ENCODE assay signal across 13 cellular contexts in genomic region chr7:21757537-21758282, GRCh38.
DNase-seq lines count a peak whose midpoint lies in the region; ATAC-seq and TF ChIP-seq lines count a peak whose summit lies in the region.
"Had no signal": no experiment of that assay in that cellular context is flagged by ENCODE, and none has a peak within 500 bp of the region (broad histone marks: within the 10 kb centered on the region; RNA-seq: fewer than 3 reads in every experiment).

No MANE protein-coding gene starts in this region.

- no peak overlapping the region for H2BK12ac ChIP-seq in H9 (ENCODE audit: insufficient read length, low read depth, low read length)

- no peak overlapping the region for H3K14ac ChIP-seq in H9 (ENCODE audit: insufficient read depth, low read length)

- H3K18ac ChIP-seq in H9 (ENCODE audit: insufficient read length, low read depth, low read length): no peak overlapping the region

- no peak overlapping the region for H3K27ac ChIP-seq in H9 (ENCODE audit: insufficient read length, low read depth, low read length)
- no peak overlapping the region for H3K27ac ChIP-seq in lower lobe of right lung
- peak overlapping the region in 1 of 3 donors; percentile 60 for H3K27ac ChIP-seq in thyroid gland

- no peaks in the 10 kb centered on the region for H3K79me1 ChIP-seq in H9 (ENCODE audit: insufficient read depth, low read depth, low read length, poor library complexity, severe bottlenecking)

- no peak overlapping the region for H2BK5ac ChIP-seq in H9 (ENCODE audit: insufficient read length, low read length)

- no peaks in the 10 kb centered on the region for H4K20me1 ChIP-seq in H9 (ENCODE audit: control insufficient read depth, insufficient read depth, insufficient read length)

- no peak overlapping the region for H3K4ac ChIP-seq in H9 (ENCODE audit: low read depth, low read length)

- H3K27me3 Mint-ChIP-seq in Caco-2 (ENCODE audit: insufficient read depth, unreplicated experiment) (no peaks in the 10 kb centered on the region), H9 (ENCODE audit: low read depth) (no peaks in the 10 kb centered on the region)

- TF ChIP-seq CTCF in Caco-2 (IDR thresholded peaks at IDR 0.05; ENCODE audit: insufficient read depth in 1 of 2, low read depth in 1 of 2, low read length in 1 of 2, severe bottlenecking in 1 of 2, unreplicated experiment in 1 of 2): no peak
- no peak for TF ChIP-seq CTCF in H9 (conservative IDR thresholded peaks at IDR 0.05)
- TF ChIP-seq CTCF in lower lobe of right lung (IDR thresholded peaks at IDR 0.05): no peak
- no peak for TF ChIP-seq CTCF in thyroid gland (IDR thresholded peaks at IDR 0.05)

- H2AFZ ChIP-seq in H9 (ENCODE audit: low read length): no peak overlapping the region

- CTCF ChIA-PET in Caco-2 (lab: Charles Lee): no interaction called here

- no peaks in the 10 kb centered on the region for H3K36me3 Mint-ChIP-seq in Caco-2 (ENCODE audit: insufficient read depth, unreplicated experiment)
- H3K36me3 Mint-ChIP-seq in H9 (ENCODE audit: insufficient read depth in 1 of 3, low read depth in 3 of 3): no peaks in the 10 kb centered on the region
- no peaks in the 10 kb centered on the region for H3K36me3 Mint-ChIP-seq in stimulated activated effector memory CD8-positive, alpha-beta T cell treated with anti-CD3 and anti-CD28 coated beads, Interleukin-12 subunit alpha, Interleukin-12 subunit beta, amount 100 ng/mL, for 72 hours

- H3K79me2 ChIP-seq in H9 (ENCODE audit: insufficient read depth, low read length): no peaks in the 10 kb centered on the region

- peaks cover 21% of the 10 kb centered on the region for H3K4me1 ChIP-seq in Caco-2
- peaks cover 6% of the 10 kb centered on the region; the same call in 1 of the 2 replicates for H3K4me1 ChIP-seq in H9 (ENCODE audit: insufficient read depth, low read length)
- H3K4me1 ChIP-seq in lower lobe of right lung: no peaks in the 10 kb centered on the region
- peaks cover 0 to 13% of the 10 kb centered on the region in 2 donors for H3K4me1 ChIP-seq in thyroid gland

- DNase-seq in Caco-2 (peak in 1 of 2 experiments; percentile 17), H9 (no peak), lower lobe of right lung (no peak), thyroid gland (peak; percentile 30 to 53)
- DNase-seq in effector CD8-positive, alpha-beta T cell (lab: John Stamatoyannopoulos, UW): no peak
- no peak for DNase-seq in stimulated activated effector memory CD8-positive, alpha-beta T cell treated with anti-CD3 and anti-CD28 coated beads, Interleukin-12 subunit alpha, Interleukin-12 subunit beta, amount 100 ng/mL, for 72 hours (ENCODE audit: low spot score in 2 of 2)
- DNase-seq: C1 segment of cervical spinal cord; CD4-positive, alpha-beta T cell; DMS153; DND-41; GDM1 had no signal

- H3K9me3 ChIP-seq in Caco-2 (no peaks in the 10 kb centered on the region), H9 (ENCODE audit: control insufficient read depth, low read depth, low read length) (no peaks in the 10 kb centered on the region), lower lobe of right lung (no peaks in the 10 kb centered on the region), thyroid gland (no peaks in the 10 kb centered on the region)

- no peak for TF ChIP-seq POLR2A in thyroid gland (IDR thresholded peaks at IDR 0.05)

- H2BK120ac ChIP-seq in H9 (ENCODE audit: low read depth, low read length, poor library complexity, severe bottlenecking): no peak overlapping the region

- no peak overlapping the region for H3T11ph ChIP-seq in H9 (ENCODE audit: low read length)

- no peaks in the 10 kb centered on the region for H3K27me3 ChIP-seq in Caco-2 (replicated peaks; ENCODE audit: control insufficient read depth, insufficient read depth, low read length)
- no peaks in the 10 kb centered on the region for H3K27me3 ChIP-seq in H9 (ENCODE audit: insufficient read depth, low read length)
- no peaks in the 10 kb centered on the region for H3K27me3 ChIP-seq in lower lobe of right lung (ENCODE audit: low read depth)
- H3K27me3 ChIP-seq in thyroid gland: no peaks in the 10 kb centered on the region

- peak overlapping the region; percentile 13 for H3K23ac ChIP-seq in H9 (ENCODE audit: insufficient read length, low read depth, low read length)

- no peaks in the 10 kb centered on the region for H3K36me3 ChIP-seq in Caco-2 (ENCODE audit: control insufficient read depth, insufficient read depth, low read length)
- H3K36me3 ChIP-seq in lower lobe of right lung: no peaks in the 10 kb centered on the region
- no peaks in the 10 kb centered on the region for H3K36me3 ChIP-seq in thyroid gland

- no peak overlapping the region for H4K91ac ChIP-seq in H9 (ENCODE audit: insufficient read length, low read depth, low read length)

- no peak overlapping the region for H2AK5ac ChIP-seq in H9 (ENCODE audit: insufficient read length, low read length)

- TSS peak; percentile 29 for BruUV-seq in Caco-2 (replicated peaks; lab: Mats Ljungman, UMichigan)

- intact Hi-C loops in Caco-2 (cut with micrococcal nuclease; ENCODE audit: unreplicated experiment): loop anchor here (2.0 to 5.0 kb wide), 2 partner anchors 45 to 139 kb away; no protein-coding TSS in a partner anchor
- intact Hi-C loops in lower lobe of right lung (cut with DNase I): no loop called here
- intact Hi-C loops in thyroid gland (cut with DNase I): no loop called here

- POLR2A ChIA-PET in Caco-2 (lab: Charles Lee): no interaction called here

- H4K5ac ChIP-seq in H9 (ENCODE audit: insufficient read length, low read depth, low read length): no peak overlapping the region

- no peak overlapping the region for H3K56ac ChIP-seq in H9 (ENCODE audit: insufficient read length, low read depth, low read length)

- H3K4me3 Mint-ChIP-seq in Caco-2 (ENCODE audit: unreplicated experiment): peak overlapping the region; percentile 72
- no peak overlapping the region for H3K4me3 Mint-ChIP-seq in H9
- no peak overlapping the region for H3K4me3 Mint-ChIP-seq in stimulated activated effector memory CD8-positive, alpha-beta T cell treated with anti-CD3 and anti-CD28 coated beads, Interleukin-12 subunit alpha, Interleukin-12 subunit beta, amount 100 ng/mL, for 72 hours
- H3K4me3 Mint-ChIP-seq: B cell; CD4-positive, alpha-beta T cell had no signal

- peak overlapping the region; percentile 19 for H3K4me3 ChIP-seq in Caco-2 (ENCODE audit: low read depth, low read length)
- H3K4me3 ChIP-seq in lower lobe of right lung: no peak overlapping the region
- H3K4me3 ChIP-seq in thyroid gland (replicated peaks in 1 of 3): no peak overlapping the region

- H2BK15ac ChIP-seq in H9 (ENCODE audit: low read depth, low read length): no peak overlapping the region

- no CpG with 5 or more reads among the region's 11 CpGs for WGBS in H9 (ENCODE audit: extremely low coverage, insufficient read length, low lambda C conversion rate)
- 32 to 33% methylated on average over 11 of the region's 11 CpGs for WGBS in thyroid gland, 2 donors

- H2BK20ac ChIP-seq in H9 (ENCODE audit: low read depth, low read length, poor library complexity, severe bottlenecking): no peak overlapping the region

- H3K4me1 Mint-ChIP-seq in Caco-2 (ENCODE audit: low read depth, unreplicated experiment): peaks cover 34% of the 10 kb centered on the region
- peaks cover 24 to 25% of the 10 kb centered on the region in 2 experiments for H3K4me1 Mint-ChIP-seq in H9
- H3K4me1 Mint-ChIP-seq in stimulated activated effector memory CD8-positive, alpha-beta T cell treated with anti-CD3 and anti-CD28 coated beads, Interleukin-12 subunit alpha, Interleukin-12 subunit beta, amount 100 ng/mL, for 72 hours: no peaks in the 10 kb centered on the region
- H3K4me1 Mint-ChIP-seq: B cell had no signal

- H3K9me3 Mint-ChIP-seq in Caco-2 (ENCODE audit: unreplicated experiment) (no peaks in the 10 kb centered on the region), H9 (no peaks in the 10 kb centered on the region; a peak in 1 of 5 replicates)
- no peaks in the 10 kb centered on the region for H3K9me3 Mint-ChIP-seq in stimulated activated effector memory CD8-positive, alpha-beta T cell treated with anti-CD3 and anti-CD28 coated beads, Interleukin-12 subunit alpha, Interleukin-12 subunit beta, amount 100 ng/mL, for 72 hours
- H3K9me3 Mint-ChIP-seq: CD4-positive, alpha-beta T cell had no signal

- peak overlapping the region; percentile 72 for H3K27ac Mint-ChIP-seq in Caco-2 (ENCODE audit: unreplicated experiment)
- H3K27ac Mint-ChIP-seq in H9: no peak overlapping the region
- no peak overlapping the region for H3K27ac Mint-ChIP-seq in stimulated activated effector memory CD8-positive, alpha-beta T cell treated with anti-CD3 and anti-CD28 coated beads, Interleukin-12 subunit alpha, Interleukin-12 subunit beta, amount 100 ng/mL, for 72 hours
- H3K27ac Mint-ChIP-seq: B cell; CD4-positive, alpha-beta T cell had no signal

- peak; percentile 76 to 94 for ATAC-seq in lower lobe of right lung
- ATAC-seq in stimulated activated effector memory CD8-positive, alpha-beta T cell treated with anti-CD3 and anti-CD28 coated beads, Interleukin-12 subunit alpha, Interleukin-12 subunit beta, amount 100 ng/mL, for 72 hours: no peak
- ATAC-seq in HG03442 (IDR thresholded peaks at IDR 0.05; ENCODE audit: unreplicated experiment): no peak

- H3K9ac ChIP-seq in H9 (ENCODE audit: extremely low read depth, insufficient read length, low read length): no peak overlapping the region

- H3K4me2 ChIP-seq in H9 (ENCODE audit: insufficient read depth, insufficient read length, low read length): no peak overlapping the region

- H4K8ac ChIP-seq in H9 (replicated peaks; ENCODE audit: insufficient read length, low read depth, low read length): no peak overlapping the region

- H3K23me2 ChIP-seq in H9 (ENCODE audit: insufficient read length, low read depth, low read length, poor library complexity, severe bottlenecking): no peaks in the 10 kb centered on the region

Comparison
In these comparisons a context has a peak if more than half of its experiments do, and no peak if none do; other contexts are left out.
1. DNase-seq: peak in thyroid gland (2 of 2); none in H9 (single experiment), lower lobe of right lung (single experiment), effector CD8-positive, alpha-beta T cell (single experiment) and stimulated activated effector memory CD8-positive, alpha-beta T cell treated with anti-CD3 and anti-CD28 coated beads, Interleukin-12 subunit alpha, Interleukin-12 subunit beta, amount 100 ng/mL, for 72 hours (0 of 2).
2. ATAC-seq: peak in lower lobe of right lung (2 of 2); none in stimulated activated effector memory CD8-positive, alpha-beta T cell treated with anti-CD3 and anti-CD28 coated beads, Interleukin-12 subunit alpha, Interleukin-12 subunit beta, amount 100 ng/mL, for 72 hours (single experiment) and HG03442 (single experiment).